ENCODE assay signal across 22 cellular contexts in genomic region chrX:153866302-153867019, GRCh38. TPM values are rescaled to one million over a fixed set of nuclear protein-coding genes. Genes with fewer than 3 reads are reported as not detected.
"Had no signal": no experiment of that assay in that cellular context is flagged by ENCODE, and none has a peak within 500 bp of the region (broad histone marks: within the 10 kb centered on the region; RNA-seq: fewer than 3 reads in every experiment).

No MANE protein-coding gene starts in this region.

- FAIRE-seq: keratinocyte had no signal

- H3K9me3 ChIP-seq: esophagus muscularis mucosa, gastrocnemius medialis, left ventricle myocardium inferior, lower lobe of right lung had no signal

- DNase-seq: effector memory CD8-positive, alpha-beta T cell; gastrocnemius medialis; glutamatergic neuron; left cardiac atrium; left ventricle myocardium inferior; lower lobe of right lung; mesenchymal stem cell; naive thymus-derived CD4-positive, alpha-beta T cell; nephron progenitor cell; stimulated activated CD4-positive, alpha-beta T cell treated with anti-CD3 and anti-CD28 coated beads, Interleukin-15, amount 100 ng/mL, for 24 hours; stimulated activated CD4-positive, alpha-beta T cell treated with anti-CD3 and anti-CD28 coated beads, Interleukin-1b, Interleukin-23, amount 100 ng/mL, for 48 hours; stimulated activated CD4-positive, alpha-beta T cell treated with anti-CD3 and anti-CD28 coated beads, Interleukin-4, amount 100 ng/mL, for 24 hours; stimulated activated naive CD4-positive, alpha-beta T cell; stomach; substantia nigra; trophoblast cell had no signal

- H3K4me3 ChIP-seq: esophagus muscularis mucosa, gastrocnemius medialis, left ventricle myocardium inferior, lower lobe of right lung, stomach had no signal

- H3K27ac ChIP-seq: epithelial cell of prostate, esophagus muscularis mucosa, gastrocnemius medialis, left ventricle myocardium inferior, lower lobe of right lung, stomach had no signal

- H3K36me3 ChIP-seq: gastrocnemius medialis, left ventricle myocardium inferior, lower lobe of right lung, stomach had no signal

- H3K27me3 ChIP-seq: gastrocnemius medialis had no signal

- H3K4me1 ChIP-seq: esophagus muscularis mucosa, gastrocnemius medialis, left ventricle myocardium inferior, lower lobe of right lung, stomach had no signal

- ATAC-seq: effector memory CD8-positive, alpha-beta T cell; gastrocnemius medialis; left cardiac atrium; naive thymus-derived CD4-positive, alpha-beta T cell had no signal

RNA-seq across cellular contexts. Expression of gene AVPR2, which starts 38.0 kb away (rescaled TPM):
- total RNA-seq: fibroblast of villous mesenchyme, mononuclear cell, pulmonary artery endothelial cell had no signal
- polyA plus RNA-seq: keratinocyte; naive thymus-derived CD4-positive, alpha-beta T cell had no signal
